ENCODE assay signal across 23 cellular contexts in genomic region chr22:35463231-35463933, GRCh38.
"Had no signal": no experiment of that assay in that cellular context is flagged by ENCODE, and none has a peak within 500 bp of the region (broad histone marks: within the 10 kb centered on the region; RNA-seq: fewer than 3 reads in every experiment).

No MANE protein-coding gene starts in this region.

- H3K27ac ChIP-seq: colonic mucosa, esophagus squamous epithelium, gastrocnemius medialis, heart left ventricle, hepatocyte, parathyroid adenoma, right atrium auricular region, sigmoid colon, testis, tibial artery had no signal

- H3K4me3 ChIP-seq: colonic mucosa, esophagus squamous epithelium, gastrocnemius medialis, heart left ventricle, hepatocyte, lung, right atrium auricular region, sigmoid colon, testis, tibial artery had no signal

- H3K27me3 Mint-ChIP-seq: memory B cell; stimulated activated memory B cell treated with anti-CD40 and anti-IgM and Interleukin-4, amounts not matched to agents 10 μg/mL and 1 μg/mL and 100 μg/mL, for 72 hours had no signal

- H3K4me2 ChIP-seq: hepatocyte had no signal

- H3K9me3 ChIP-seq: colonic mucosa, esophagus squamous epithelium, gastrocnemius medialis, heart left ventricle, right atrium auricular region, sigmoid colon, testis, tibial artery had no signal

- H3K27me3 ChIP-seq: colonic mucosa, gastrocnemius medialis, heart left ventricle, hepatocyte, right atrium auricular region, sigmoid colon, testis, tibial artery had no signal

- H3K79me2 ChIP-seq: hepatocyte, parathyroid adenoma had no signal

- H3K4me1 Mint-ChIP-seq: natural killer cell had no signal

- H3K4me1 ChIP-seq: parathyroid adenoma had no signal

- H2AFZ ChIP-seq: hepatocyte, parathyroid adenoma had no signal

- FAIRE-seq: kidney had no signal

- H3K4me3 Mint-ChIP-seq: memory B cell; natural killer cell; neural crest cell; stimulated activated memory B cell treated with anti-CD40 and anti-IgM and Interleukin-4, amounts not matched to agents 10 μg/mL and 1 μg/mL and 100 μg/mL, for 72 hours; type B pancreatic cell had no signal

- H3K27ac Mint-ChIP-seq: memory B cell; natural killer cell; progenitor cell of endocrine pancreas; stimulated activated memory B cell treated with anti-CD40 and anti-IgM and Interleukin-4, amounts not matched to agents 10 μg/mL and 1 μg/mL and 100 μg/mL, for 72 hours; type B pancreatic cell had no signal

- H3K9ac ChIP-seq: parathyroid adenoma had no signal

- H3K36me3 ChIP-seq: colonic mucosa, esophagus squamous epithelium, gastrocnemius medialis, heart left ventricle, right atrium auricular region, sigmoid colon, tibial artery had no signal

- H3K36me3 Mint-ChIP-seq: natural killer cell had no signal

- DNase-seq: colonic mucosa; effector memory CD4-positive, alpha-beta T cell; erythroblast; esophagus squamous epithelium; gastrocnemius medialis; heart left ventricle; kidney; natural killer cell; sigmoid colon; stimulated activated CD4-positive, alpha-beta T cell treated with anti-CD3 and anti-CD28 coated beads, Interleukin-4, amount 100 ng/mL, for 4 hours; stimulated activated naive CD8-positive, alpha-beta T cell treated with anti-CD3 and anti-CD28 coated beads, Interleukin-15, Interleukin-2, amounts not matched to agents 100 U/mL and 50 U/mL, for 24 hours; substantia nigra; testis; tibial artery had no signal
